8 cellular contexts compared by ENCODE assay signal in genomic region chr6:158819977-158820632, GRCh38. TPM values are rescaled to one million over a fixed set of nuclear protein-coding genes. Genes with fewer than 3 reads are reported as not detected.
DNase-seq lines count a peak whose midpoint lies in the region; ATAC-seq and TF ChIP-seq lines count a peak whose summit lies in the region.

No MANE protein-coding gene starts in this region.

- H3K9me3 ChIP-seq in OCI-LY1 (ENCODE audit: low read length) = no peaks in the 10 kb centered on the region
- no peaks in the 10 kb centered on the region for H3K9me3 ChIP-seq in effector memory CD4-positive, alpha-beta T cell (ENCODE audit: control insufficient read depth, low read length)

- peak overlapping the region; percentile 52 for H3K27ac Mint-ChIP-seq in osteocyte (ENCODE audit: unreplicated experiment)

- no peaks in the 10 kb centered on the region for H3K27me3 ChIP-seq in OCI-LY1 (ENCODE audit: insufficient read depth, low read length)
- no peaks in the 10 kb centered on the region for H3K27me3 ChIP-seq in effector memory CD4-positive, alpha-beta T cell (replicated peaks; ENCODE audit: control insufficient read depth, insufficient read depth, low read length, poor library complexity, severe bottlenecking)

- no peak for ATAC-seq in GM19395 (IDR thresholded peaks at IDR 0.05; ENCODE audit: unreplicated experiment)

- H3K4me1 ChIP-seq in OCI-LY1 (ENCODE audit: insufficient read depth, low read length, severe bottlenecking) = peaks cover 24% of the 10 kb centered on the region
- H3K4me1 ChIP-seq in effector memory CD4-positive, alpha-beta T cell (ENCODE audit: control insufficient read depth, insufficient read depth, low read length, poor library complexity, severe bottlenecking) = peaks cover 16% of the 10 kb centered on the region

- H3K9me3 Mint-ChIP-seq in osteocyte (ENCODE audit: unreplicated experiment) = no peaks in the 10 kb centered on the region

- H3K4me2 ChIP-seq in OCI-LY1 (ENCODE audit: low read length) = no peak overlapping the region

- H3K79me2 ChIP-seq in OCI-LY1 (ENCODE audit: insufficient read depth, low read length) = peaks cover 30% of the 10 kb centered on the region

- H3K36me3 ChIP-seq in OCI-LY1 (ENCODE audit: insufficient read depth, low read length) = peaks cover 30% of the 10 kb centered on the region
- no peaks in the 10 kb centered on the region for H3K36me3 ChIP-seq in effector memory CD4-positive, alpha-beta T cell (ENCODE audit: control insufficient read depth, insufficient read depth, low read length)

- no peaks in the 10 kb centered on the region for H3K27me3 Mint-ChIP-seq in osteocyte (ENCODE audit: unreplicated experiment)

- H3K9me2 ChIP-seq in OCI-LY1 (ENCODE audit: low read depth, low read length) = no peaks in the 10 kb centered on the region

- H3F3A ChIP-seq in OCI-LY1 (ENCODE audit: insufficient read depth, low read length) = no peaks in the 10 kb centered on the region

- peak; percentile 33 for DNase-seq in EH (ENCODE audit: low read depth)
- no peak for DNase-seq in effector memory CD4-positive, alpha-beta T cell
- no peak for DNase-seq in osteocyte (ENCODE audit: extremely low spot score, unreplicated experiment)
- DNase-seq in NCI-H1417 treated with DMSO at 0.1 percent for 48 hours (lab: John Stamatoyannopoulos, UW) = no peak
- no peak for DNase-seq in NOMO-1 treated with dmso at 0.1 percent for 144 hours (lab: John Stamatoyannopoulos, UW; ENCODE audit: unreplicated experiment)
- DNase-seq in CD1c-positive myeloid dendritic cell (ENCODE audit: extremely low spot score) = no peak

- H3K4me3 ChIP-seq in OCI-LY1 (ENCODE audit: low read depth, low read length, poor library complexity, severe bottlenecking) = no peak overlapping the region
- H3K4me3 ChIP-seq in effector memory CD4-positive, alpha-beta T cell (ENCODE audit: insufficient read depth, low read depth, low read length, poor library complexity, severe bottlenecking) = no peak overlapping the region

- H3K27ac ChIP-seq in OCI-LY1 (ENCODE audit: low read depth, low read length, poor library complexity, severe bottlenecking) = peak overlapping the region; percentile 85
- peak overlapping the region; percentile 97 for H3K27ac ChIP-seq in effector memory CD4-positive, alpha-beta T cell (ENCODE audit: insufficient read depth, low read length, poor library complexity, severe bottlenecking)

- peak overlapping the region; percentile 63 for H3K4me3 Mint-ChIP-seq in osteocyte (ENCODE audit: unreplicated experiment)

- no peak overlapping the region for H2AFZ ChIP-seq in OCI-LY1 (ENCODE audit: low read length)

- H3K4me1 Mint-ChIP-seq in osteocyte (ENCODE audit: unreplicated experiment) = peaks cover 28% of the 10 kb centered on the region

- no peaks in the 10 kb centered on the region for H4K20me1 ChIP-seq in OCI-LY1 (ENCODE audit: insufficient read depth, low read length)

- no peak for TF ChIP-seq CTCF in OCI-LY1 (IDR thresholded peaks at IDR 0.05; ENCODE audit: low read length)
- no peak for TF ChIP-seq CTCF in osteocyte (IDR thresholded peaks at IDR 0.05)

- H3K9ac ChIP-seq in OCI-LY1 (ENCODE audit: low read length) = no peak overlapping the region

- H3K36me3 Mint-ChIP-seq in osteocyte (ENCODE audit: unreplicated experiment) = no peaks in the 10 kb centered on the region

RNA-seq across cellular contexts. Expression of gene EZR, which starts 0.9 kb away (rescaled TPM):
- total RNA-seq in osteocyte = 41.1 and 41.4 TPM in 2 replicates
